ENCODE assay signal across 29 cellular contexts in the genomic region with DNA sequence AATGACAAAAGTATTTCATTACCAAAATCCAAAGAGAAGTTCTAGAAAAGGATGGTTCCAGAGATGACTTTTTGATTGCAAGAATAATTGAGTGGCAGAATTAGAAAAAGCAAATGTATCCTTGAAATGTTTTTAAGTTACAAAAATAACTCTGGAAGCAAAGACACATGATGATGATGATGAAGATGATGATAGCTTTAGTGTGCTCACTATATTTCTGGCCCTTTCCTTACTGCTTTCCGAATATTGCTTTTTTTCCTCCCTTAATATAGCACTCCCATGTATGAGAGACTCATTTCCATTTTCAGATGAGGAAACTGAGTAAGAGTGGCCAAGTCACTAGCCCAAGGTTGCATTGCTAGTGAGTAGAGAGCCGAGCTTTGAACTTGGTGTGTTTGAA. TPM values are rescaled to one million over a fixed set of nuclear protein-coding genes. Genes with fewer than 3 reads are reported as not detected.
"Had no signal": no experiment of that assay in that cellular context is flagged by ENCODE, and none has a peak within 500 bp of the region (broad histone marks: within the 10 kb centered on the region; RNA-seq: fewer than 3 reads in every experiment).

No MANE protein-coding gene starts in this region.

- H3K9me3 Mint-ChIP-seq: immature natural killer cell; natural killer cell treated with Interleukin-12 subunit alpha and Interleukin-12 subunit beta and Interleukin-15 and Interleukin-18, amount 100 ng/mL, for 72 hours; neural crest cell; stimulated activated naive B cell treated with anti-CD40 and anti-IgM and Interleukin-4, amounts not matched to agents 10 μg/mL and 1 μg/mL and 100 μg/mL, for 72 hours had no signal

- H3K4me3 Mint-ChIP-seq: immature natural killer cell; naive thymus-derived CD4-positive, alpha-beta T cell; natural killer cell treated with Interleukin-12 subunit alpha and Interleukin-12 subunit beta and Interleukin-15 and Interleukin-18, amount 100 ng/mL, for 72 hours; neural crest cell; stimulated activated naive B cell treated with anti-CD40 and anti-IgM and Interleukin-4, amounts not matched to agents 10 μg/mL and 1 μg/mL and 100 μg/mL, for 72 hours had no signal

- H3K4me1 ChIP-seq: prostate gland had no signal

- ATAC-seq: mucosa of descending colon; naive thymus-derived CD4-positive, alpha-beta T cell; natural killer cell treated with Interleukin-12 subunit alpha and Interleukin-12 subunit beta and Interleukin-15 and Interleukin-18, amount 100 ng/mL, for 72 hours; pancreas; right cardiac atrium; stimulated activated naive B cell treated with anti-CD40 and anti-IgM and Interleukin-4, amounts not matched to agents 10 μg/mL and 1 μg/mL and 100 μg/mL, for 72 hours; stimulated activated naive CD8-positive, alpha-beta T cell treated with anti-CD3 and anti-CD28 coated beads, Interleukin-15, Interleukin-2, amounts not matched to agents 100 U/mL and 50 U/mL, for 24 hours; upper lobe of right lung had no signal

- H3K27me3 ChIP-seq: pancreas, stomach, suprapubic skin, tibial artery, upper lobe of right lung had no signal

- H3K36me3 ChIP-seq: left ventricle myocardium inferior, pancreas, prostate gland, stomach, suprapubic skin, thoracic aorta, tibial artery, upper lobe of right lung had no signal

- H3K9me3 ChIP-seq: left ventricle myocardium inferior, mucosa of descending colon, pancreas, prostate gland, stomach, suprapubic skin, thoracic aorta, tibial artery, upper lobe of right lung had no signal

- H3K27ac ChIP-seq: pancreas, prostate gland, stomach, thoracic aorta, tibial artery, upper lobe of right lung had no signal

- H3K4me3 ChIP-seq: left ventricle myocardium inferior, lung, mucosa of descending colon, pancreas, prostate gland, skin epidermis, stomach, suprapubic skin, thoracic aorta, tibial artery, upper lobe of right lung had no signal

- H3K27ac Mint-ChIP-seq: immature natural killer cell; natural killer cell treated with Interleukin-12 subunit alpha and Interleukin-12 subunit beta and Interleukin-15 and Interleukin-18, amount 100 ng/mL, for 72 hours; stimulated activated naive B cell treated with anti-CD40 and anti-IgM and Interleukin-4, amounts not matched to agents 10 μg/mL and 1 μg/mL and 100 μg/mL, for 72 hours had no signal

- DNase-seq: immature natural killer cell; kidney; left ventricle myocardium inferior; midbrain; mucosa of descending colon; naive thymus-derived CD4-positive, alpha-beta T cell; nucleus accumbens; pancreas; posterior cingulate gyrus; retina; right cardiac atrium; stimulated activated CD4-positive, alpha-beta T cell treated with anti-CD3 and anti-CD28 coated beads, Interleukin-12 subunit alpha, Interleukin-12 subunit beta, amount 100 ng/mL, for 4 hours; stimulated activated CD4-positive, alpha-beta T cell treated with anti-CD3 and anti-CD28 coated beads, Interleukin-15, amount 100 ng/mL, for 24 hours; stimulated activated CD4-positive, alpha-beta T cell treated with anti-CD3 and anti-CD28 coated beads, Interleukin-2, amount 100 ng/mL, for 24 hours; stimulated activated CD4-positive, alpha-beta T cell treated with anti-CD3 and anti-CD28 coated beads, Interleukin-4, amount 100 ng/mL, for 1 hour; stimulated activated naive B cell treated with anti-CD40 and anti-IgM and Interleukin-4, amounts not matched to agents 10 μg/mL and 1 μg/mL and 100 μg/mL, for 72 hours; stimulated activated naive CD8-positive, alpha-beta T cell treated with anti-CD3 and anti-CD28 coated beads, Interleukin-15, Interleukin-2, amounts not matched to agents 100 U/mL and 50 U/mL, for 24 hours; stomach; tibial artery; trophoblast cell; upper lobe of right lung had no signal

- H3K36me3 Mint-ChIP-seq: immature natural killer cell; naive thymus-derived CD4-positive, alpha-beta T cell; natural killer cell treated with Interleukin-12 subunit alpha and Interleukin-12 subunit beta and Interleukin-15 and Interleukin-18, amount 100 ng/mL, for 72 hours; stimulated activated naive B cell treated with anti-CD40 and anti-IgM and Interleukin-4, amounts not matched to agents 10 μg/mL and 1 μg/mL and 100 μg/mL, for 72 hours had no signal

- H3K4me1 Mint-ChIP-seq: immature natural killer cell; stimulated activated naive B cell treated with anti-CD40 and anti-IgM and Interleukin-4, amounts not matched to agents 10 μg/mL and 1 μg/mL and 100 μg/mL, for 72 hours had no signal

RNA-seq across cellular contexts. Expression of a gene that starts 54.7 kb away (rescaled TPM):
- total RNA-seq: myocyte had no signal
- polyA plus RNA-seq: immature natural killer cell had no signal
